Comparison of ENCODE assay signal across 11 cellular contexts in genomic region chr2:162582357-162582798, GRCh38.
A peak's percentile ranks its signal among the peaks of the same experiment; 100 is the strongest.
DNase-seq lines count a peak whose midpoint lies in the region; ATAC-seq and TF ChIP-seq lines count a peak whose summit lies in the region.
"Had no signal": no experiment of that assay in that cellular context is flagged by ENCODE, and none has a peak within 500 bp of the region (broad histone marks: within the 10 kb centered on the region; RNA-seq: fewer than 3 reads in every experiment).

No MANE protein-coding gene starts in this region.

- in situ Hi-C loops in ACHN (cut with HindIII; ENCODE audit: low pct_ligation_motif_present, low pct_unique_long_range_greater_than_20kb, low sequenced_read_pairs): no loop called here

- no peak overlapping the region for H3K27ac ChIP-seq in RWPE2 (ENCODE audit: poor library complexity, severe bottlenecking)
- no peak overlapping the region for H3K27ac ChIP-seq in left lung
- H3K27ac ChIP-seq: epithelial cell of prostate had no signal

- H3K4me1 ChIP-seq in RWPE2 (ENCODE audit: insufficient read depth, poor library complexity, severe bottlenecking) (no peaks in the 10 kb centered on the region), left lung (no peaks in the 10 kb centered on the region)

- ATAC-seq in RWPE2 (ENCODE audit: low read depth) (peak; percentile 35; the same call in 1 of the 3 replicates), left lung (peak; percentile 57), HG03354 (IDR thresholded peaks at IDR 0.05; ENCODE audit: poor library complexity, severe bottlenecking, unreplicated experiment) (no peak), GM18519 (IDR thresholded peaks at IDR 0.05; ENCODE audit: low FRiP score, unreplicated experiment) (no peak)

- H3K9me3 ChIP-seq in RWPE2 (ENCODE audit: severe bottlenecking) (no peaks in the 10 kb centered on the region), left lung (no peaks in the 10 kb centered on the region)

- TF ChIP-seq CTCF in LNCaP clone FGC (IDR thresholded peaks at IDR 0.05; ENCODE audit: control insufficient read depth, extremely low read depth, insufficient read depth) (no peak), RWPE2 (IDR thresholded peaks at IDR 0.05; ENCODE audit: poor library complexity, severe bottlenecking) (no peak), left lung (IDR thresholded peaks at IDR 0.05) (no peak)

- H3K4me3 ChIP-seq in LNCaP clone FGC (ENCODE audit: low read depth, low read length) (0 out of 2 replicates have a peak overlapping the region, but pooled peaks have one; percentile 12), RWPE2 (ENCODE audit: severe bottlenecking) (no peak overlapping the region), left lung (no peak overlapping the region)

- H3K36me3 ChIP-seq in RWPE2 (ENCODE audit: low read depth): no peaks in the 10 kb centered on the region
- no peaks in the 10 kb centered on the region for H3K36me3 ChIP-seq in left lung

- intact Hi-C loops in left lung (cut with DNase I): no loop called here
- intact Hi-C loops in posterior cingulate gyrus (cut with DNase I): no loop called here

- peak; percentile 34 for DNase-seq in COR-L47 (lab: John Stamatoyannopoulos, UW)
- peak; percentile 90 for DNase-seq in LNCaP clone FGC (ENCODE audit: low read depth)
- DNase-seq in RWPE2 (ENCODE audit: low spot score): no peak
- DNase-seq in left lung: no peak
- DNase-seq in posterior cingulate gyrus: no peak
- no peak for DNase-seq in ACHN
- DNase-seq: immature natural killer cell, T-helper 9 cell had no signal

- no peaks in the 10 kb centered on the region for H3K27me3 ChIP-seq in RWPE2 (ENCODE audit: insufficient read depth, poor library complexity, severe bottlenecking)
- no peaks in the 10 kb centered on the region for H3K27me3 ChIP-seq in left lung

Comparison
In these comparisons a context has a peak if more than half of its experiments do, and no peak if none do; other contexts are left out.
1. DNase-seq: peak in COR-L47 (single experiment) and LNCaP clone FGC (single experiment); none in RWPE2 (single experiment), left lung (0 of 2), posterior cingulate gyrus (0 of 10) and ACHN (single experiment).
2. ATAC-seq: peak in RWPE2 (single experiment) and left lung (single experiment); none in HG03354 (single experiment) and GM18519 (single experiment).